ENCODE assay signal across 1 cellular context in genomic region chr13:95898256-95898655, GRCh38.
TF ChIP-seq lines count a peak whose summit lies in the region.

No MANE protein-coding gene starts in this region.

TF ChIP-seq in K562, 482 proteins besides CTCF, POLR2A, EP300 and RAD21 (continued from another document):
- TF ChIP-seq, protein P1, sequence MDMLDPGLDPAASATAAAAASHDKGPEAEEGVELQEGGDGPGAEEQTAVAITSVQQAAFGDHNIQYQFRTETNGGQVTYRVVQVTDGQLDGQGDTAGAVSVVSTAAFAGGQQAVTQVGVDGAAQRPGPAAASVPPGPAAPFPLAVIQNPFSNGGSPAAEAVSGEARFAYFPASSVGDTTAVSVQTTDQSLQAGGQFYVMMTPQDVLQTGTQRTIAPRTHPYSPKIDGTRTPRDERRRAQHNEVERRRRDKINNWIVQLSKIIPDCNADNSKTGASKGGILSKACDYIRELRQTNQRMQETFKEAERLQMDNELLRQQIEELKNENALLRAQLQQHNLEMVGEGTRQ (CRISPR knock-in tag; IDR thresholded peaks at IDR 0.05), result no peak
- TF ChIP-seq PYGO2 (tag; IDR thresholded peaks at IDR 0.05), result no peak
- no peak for TF ChIP-seq ZNF41 (CRISPR knock-in tag; conservative IDR thresholded peaks at IDR 0.05)
- TF ChIP-seq TSHZ1 (CRISPR knock-in tag; IDR thresholded peaks at IDR 0.05), result no peak
- TF ChIP-seq ZFX (CRISPR knock-in tag; IDR thresholded peaks at IDR 0.05), result no peak
- TF ChIP-seq FIP1L1 (IDR thresholded peaks at IDR 0.05; ENCODE audit: low read depth, low read length, poor library complexity, severe bottlenecking), result no peak
- TF ChIP-seq THAP12 (CRISPR knock-in tag; IDR thresholded peaks at IDR 0.05), result no peak
- TF ChIP-seq ATF3 (IDR thresholded peaks at IDR 0.05), result no peak
- TF ChIP-seq ATF3 (CRISPR knock-in tag; conservative IDR thresholded peaks at IDR 0.05), result no peak
- TF ChIP-seq, protein P2, sequence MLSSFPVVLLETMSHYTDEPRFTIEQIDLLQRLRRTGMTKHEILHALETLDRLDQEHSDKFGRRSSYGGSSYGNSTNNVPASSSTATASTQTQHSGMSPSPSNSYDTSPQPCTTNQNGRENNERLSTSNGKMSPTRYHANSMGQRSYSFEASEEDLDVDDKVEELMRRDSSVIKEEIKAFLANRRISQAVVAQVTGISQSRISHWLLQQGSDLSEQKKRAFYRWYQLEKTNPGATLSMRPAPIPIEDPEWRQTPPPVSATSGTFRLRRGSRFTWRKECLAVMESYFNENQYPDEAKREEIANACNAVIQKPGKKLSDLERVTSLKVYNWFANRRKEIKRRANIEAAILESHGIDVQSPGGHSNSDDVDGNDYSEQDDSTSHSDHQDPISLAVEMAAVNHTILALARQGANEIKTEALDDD (IDR thresholded peaks at IDR 0.05), result no peak
- TF ChIP-seq ZNF561 (CRISPR knock-in tag; conservative IDR thresholded peaks at IDR 0.05), result no peak
- TF ChIP-seq HDAC6 (IDR thresholded peaks at IDR 0.05; ENCODE audit: low read depth, low read length), result no peak
- no peak for TF ChIP-seq SUPT5H (IDR thresholded peaks at IDR 0.05)
